18 cellular contexts compared by ENCODE assay signal in genomic region chr5:150077060-150077459, GRCh38. TPM values are rescaled to one million over a fixed set of nuclear protein-coding genes. Genes with fewer than 3 reads are reported as not detected.
A peak's percentile ranks its signal among the peaks of the same experiment; 100 is the strongest.
DNase-seq lines count a peak whose midpoint lies in the region; ATAC-seq and TF ChIP-seq lines count a peak whose summit lies in the region.
"Had no signal": no experiment of that assay in that cellular context is flagged by ENCODE, and none has a peak within 500 bp of the region (broad histone marks: within the 10 kb centered on the region; RNA-seq: fewer than 3 reads in every experiment).

No MANE protein-coding gene starts in this region.

- H3K27ac Mint-ChIP-seq in osteocyte (ENCODE audit: unreplicated experiment) (no peak overlapping the region), GM23338 (no peak overlapping the region), HFFc6 (no peak overlapping the region)
- H3K27ac Mint-ChIP-seq: CD8-positive, alpha-beta T cell had no signal

- no peak overlapping the region for H3K4me3 ChIP-seq in colonic mucosa
- no peak overlapping the region for H3K4me3 ChIP-seq in GM23338

- no peak overlapping the region for H3K4me2 ChIP-seq in GM23338

- no peaks in the 10 kb centered on the region for H3K27me3 Mint-ChIP-seq in osteocyte (ENCODE audit: unreplicated experiment)
- peaks cover 4% of the 10 kb centered on the region for H3K27me3 Mint-ChIP-seq in GM23338 (ENCODE audit: insufficient read depth, low read depth, poor library complexity)
- no peaks in the 10 kb centered on the region; the same call in 1 of the 2 replicates for H3K27me3 Mint-ChIP-seq in HFFc6 (ENCODE audit: insufficient read depth)

- TF ChIP-seq CTCF in colonic mucosa (IDR thresholded peaks at IDR 0.05), result no peak
- no peak for TF ChIP-seq CTCF in osteocyte (IDR thresholded peaks at IDR 0.05)
- no peak for TF ChIP-seq CTCF in GM23338 (conservative IDR thresholded peaks at IDR 0.05; ENCODE audit: low read depth in 2 of 2)
- no peak for TF ChIP-seq CTCF in HFFc6 (IDR thresholded peaks at IDR 0.05)

- H3K9me3 Mint-ChIP-seq in osteocyte (ENCODE audit: unreplicated experiment) (peaks cover 4% of the 10 kb centered on the region), GM23338 (no peaks in the 10 kb centered on the region), HFFc6 (no peaks in the 10 kb centered on the region)
- H3K9me3 Mint-ChIP-seq: CD8-positive, alpha-beta T cell had no signal

- H3K9ac ChIP-seq in colonic mucosa (ENCODE audit: low read depth in 2 of 2, low read length in 2 of 2), result no peak overlapping the region

- peaks cover 4% of the 10 kb centered on the region for H3K36me3 Mint-ChIP-seq in osteocyte (ENCODE audit: unreplicated experiment)
- H3K36me3 Mint-ChIP-seq in GM23338 (ENCODE audit: low read depth), result no peaks in the 10 kb centered on the region
- no peaks in the 10 kb centered on the region for H3K36me3 Mint-ChIP-seq in HFFc6 (ENCODE audit: low read depth)
- H3K36me3 Mint-ChIP-seq: CD8-positive, alpha-beta T cell had no signal

- no peaks in the 10 kb centered on the region for H4K20me1 ChIP-seq in GM23338 (replicated peaks; ENCODE audit: insufficient read depth)

- DNase-seq in AG20443 (ENCODE audit: low spot score) (peak; percentile 5), D341Med (ENCODE audit: low spot score) (peak; percentile 7), colonic mucosa (peak; percentile 8), osteocyte (ENCODE audit: extremely low spot score, unreplicated experiment) (peak; percentile 32), GM23338 (ENCODE audit: low spot score) (no peak), HFFc6 (no peak)
- DNase-seq: DMS79, KG1, NCI-H1436 treated with DMSO at 0.1 percent for 48 hours, NCI-H2081, NCI-H510A, NCI-H82, PC-3 had no signal

- no peaks in the 10 kb centered on the region for H3K79me2 ChIP-seq in GM23338 (replicated peaks; ENCODE audit: insufficient read depth)

- no peaks in the 10 kb centered on the region for H3F3A ChIP-seq in GM23338 (replicated peaks; ENCODE audit: low read depth)

- no peak for ATAC-seq in HG02610 (IDR thresholded peaks at IDR 0.05; ENCODE audit: unreplicated experiment)
- no peak for ATAC-seq in GM23338
- ATAC-seq: CD8-positive, alpha-beta T cell; HCT116; PC-3 had no signal

- H3K27ac ChIP-seq in colonic mucosa (no peak overlapping the region), GM23338 (ENCODE audit: low read depth) (no peak overlapping the region)

- peaks cover 4% of the 10 kb centered on the region; the same call in 1 of the 2 replicates for H3K9me2 ChIP-seq in GM23338 (ENCODE audit: insufficient read depth)

- peaks cover 8% of the 10 kb centered on the region for H3K4me1 Mint-ChIP-seq in osteocyte (ENCODE audit: unreplicated experiment)
- peaks cover 2% of the 10 kb centered on the region; the same call in 2 of the 3 replicates for H3K4me1 Mint-ChIP-seq in GM23338
- H3K4me1 Mint-ChIP-seq in HFFc6 (ENCODE audit: low read depth), result peaks cover 21% of the 10 kb centered on the region

- H3K36me3 ChIP-seq in colonic mucosa (no peaks in the 10 kb centered on the region), GM23338 (ENCODE audit: insufficient read depth) (no peaks in the 10 kb centered on the region)

- H3K4me1 ChIP-seq in colonic mucosa (no peaks in the 10 kb centered on the region), GM23338 (ENCODE audit: insufficient read depth) (peaks cover 4% of the 10 kb centered on the region)

- H2AFZ ChIP-seq in GM23338, result no peak overlapping the region

- no peaks in the 10 kb centered on the region for H3K9me3 ChIP-seq in colonic mucosa

- H3K4me3 Mint-ChIP-seq in osteocyte (ENCODE audit: unreplicated experiment), result no peak overlapping the region
- H3K4me3 Mint-ChIP-seq in GM23338, result no peak overlapping the region
- H3K4me3 Mint-ChIP-seq in HFFc6, result no peak overlapping the region
- H3K4me3 Mint-ChIP-seq: CD8-positive, alpha-beta T cell had no signal

- intact Hi-C loops in colonic mucosa (cut with DNase I), result no loop called here

- no peaks in the 10 kb centered on the region for H3K27me3 ChIP-seq in colonic mucosa
- no peaks in the 10 kb centered on the region for H3K27me3 ChIP-seq in GM23338 (ENCODE audit: insufficient read depth)

TF ChIP-seq in GM23338, 12 proteins besides CTCF, POLR2A, EP300 and RAD21 (continues in another document):
- no peak for TF ChIP-seq ZNF331 (CRISPR knock-in tag; IDR thresholded peaks at IDR 0.05; ENCODE audit: low read depth)
- no peak for TF ChIP-seq NANOG (IDR thresholded peaks at IDR 0.05; ENCODE audit: borderline replicate concordance)
- no peak for TF ChIP-seq ZNF462 (CRISPR knock-in tag; IDR thresholded peaks at IDR 0.05)
- TF ChIP-seq STAT1 (IDR thresholded peaks at IDR 0.05; ENCODE audit: unreplicated experiment), result no peak
- TF ChIP-seq JUNB (IDR thresholded peaks at IDR 0.05; ENCODE audit: unreplicated experiment), result no peak
- no peak for TF ChIP-seq CREB1 (CRISPR knock-in tag; IDR thresholded peaks at IDR 0.05; ENCODE audit: low read depth)
- TF ChIP-seq ETS1 (IDR thresholded peaks at IDR 0.05), result no peak

RNA-seq across cellular contexts. Expression of gene CSF1R, which starts 9.3 kb away (rescaled TPM):
- 10 to 100 TPM in 1 of 2 donors, 1 to 10 TPM in 1; 7.2 to 26.1 TPM for total RNA-seq in colonic mucosa
- total RNA-seq in osteocyte, result 1.1 and 1.2 TPM in 2 replicates
- not detected in 2 replicates for total RNA-seq in GM23338 (2014; rRNA removed; shearing (Covaris generic))
- polyA plus RNA-seq in GM23338 (2016; fragmentation: Nextera tagmentation; extraction: Ambion mirVana), result 0.21 TPM in 1 of 2 replicates, not detected in the other
- total RNA-seq in HFFc6 (2021; fragmentation: NEBNext Ultra II Directional; extraction: Animal tissue kit (Norgen Biotek cat#: 25700)), result 1 to 10 TPM in 2 of 6 experiments, under 1 TPM in 4; 0.26 to 1.5 (median 0.78) TPM
- total RNA-seq: HepG2, PC-3, SK-MEL-5 had no signal

Comparison
In these comparisons a context has a peak if more than half of its experiments do, and no peak if none do; other contexts are left out.
1. DNase-seq: peak in AG20443 (single experiment), D341Med (single experiment), colonic mucosa (single experiment) and osteocyte (single experiment); none in GM23338 (single experiment) and HFFc6 (single experiment).